In genomic region chr16:58499615-58500328, GRCh38 we compare ENCODE assay signal across 8 cellular contexts. TPM values are rescaled to one million over a fixed set of nuclear protein-coding genes. Genes with fewer than 3 reads are reported as not detected.
DNase-seq lines count a peak whose midpoint lies in the region; ATAC-seq and TF ChIP-seq lines count a peak whose summit lies in the region.

NDRG4 (plus strand) TSS chr16:58500143; CDS start chr16:58500249, 106 bp downstream.

- BruUV-seq in mammary epithelial cell (replicated peaks; lab: Mats Ljungman, UMichigan), result no TSS peak

- H3K27me3 ChIP-seq in AG04450 (ENCODE audit: control insufficient read depth, insufficient read depth, low read length) (no peaks in the 10 kb centered on the region), Peyer's patch (peaks cover 0 to 9% of the 10 kb centered on the region in 2 donors), mammary epithelial cell (ENCODE audit: insufficient read depth, low read length) (no peaks in the 10 kb centered on the region)

- in situ Hi-C loops in mammary epithelial cell (cut with MboI; ENCODE audit: low sequenced_read_pairs in 2 of 2), result loop anchor here in 1 of 2 donors (25.0 kb wide), 1 partner anchor 487 kb away; the partner anchor contains the start of genes USB1 and ZNF319

- POLR2A ChIA-PET in AG04450 (lab: Yijun Ruan, JAX), result interaction anchor here (0.6 to 1.2 kb wide), 6 partner anchors 9 to 247 kb away, joined by 3 to 4 read pairs (median 3); partner anchors contain the start of gene SETD6

- H4K20me1 ChIP-seq in mammary epithelial cell (ENCODE audit: insufficient read depth, low read length), result no peaks in the 10 kb centered on the region

- DNase-seq in AG04450 (ENCODE audit: low read depth, low spot score) (peak; percentile 84), HPDE6-E6E7 (ENCODE audit: extremely low spot score) (peak; percentile 84), Peyer's patch (peak; percentile 31 to 58 (median 58)), mammary epithelial cell (peak; percentile 64), iPS DF 19.7 (ENCODE audit: low read depth, low spot score) (peak; percentile 78), retina (peak; percentile 92), NOMO-1 treated with DMSO at 0.1 percent for 48 hours (lab: John Stamatoyannopoulos, UW; ENCODE audit: unreplicated experiment) (no peak)

- ATAC-seq in GM18858 (IDR thresholded peaks at IDR 0.05; ENCODE audit: unreplicated experiment), result peak; percentile 50

- no peak within 1 kb of the TSS for H3K4me2 ChIP-seq in mammary epithelial cell (ENCODE audit: insufficient read depth, low read depth, low read length)

- H3K27ac ChIP-seq in AG04450 (ENCODE audit: low read depth, low read length) (peak within 1 kb of the TSS; percentile 31), Peyer's patch (no peak within 1 kb of the TSS), mammary epithelial cell (ENCODE audit: insufficient read depth, low read depth, low read length) (no peak within 1 kb of the TSS)

- H2AFZ ChIP-seq in mammary epithelial cell (ENCODE audit: low read depth, low read length), result peak within 1 kb of the TSS; percentile 29

- no peak for TF ChIP-seq POLR2A in Peyer's patch (IDR thresholded peaks at IDR 0.05)

- CTCF ChIA-PET in AG04450 (lab: Charles Lee), result interaction anchor here (0.6 to 1.5 kb wide), 3 partner anchors 12 to 1432 kb away, joined by 4 to 7 read pairs (median 6); no protein-coding TSS in a partner anchor
- CTCF ChIA-PET in mammary epithelial cell (lab: Charles Lee; ENCODE audit: low non-redundant PET), result interaction anchor here (0.9 kb wide), 1 partner anchor 161 kb away, joined by 4 read pairs; no protein-coding TSS in a partner anchor

- H3K36me3 ChIP-seq in Peyer's patch (no peaks in the 10 kb centered on the region), mammary epithelial cell (ENCODE audit: insufficient read depth, low read length) (no peaks in the 10 kb centered on the region)

- H3K4me3 ChIP-seq in AG04450 (ENCODE audit: low read depth, low read length), result peak within 1 kb of the TSS; percentile 72
- H3K4me3 ChIP-seq in Peyer's patch, result peak within 1 kb of the TSS; percentile 29 to 51 (median 32)
- no peak within 1 kb of the TSS for H3K4me3 ChIP-seq in mammary epithelial cell (replicated peaks in 1 of 3; ENCODE audit: insufficient read depth in 1 of 3, low read depth in 2 of 3, low read length in 3 of 3)

- no peak for TF ChIP-seq CTCF in AG04450 (IDR thresholded peaks at IDR 0.05; ENCODE audit: low read depth, low read length)
- TF ChIP-seq CTCF in Peyer's patch (IDR thresholded peaks at IDR 0.05), result no peak
- no peak for TF ChIP-seq CTCF in mammary epithelial cell (conservative IDR thresholded peaks at IDR 0.05 in 1 of 2, IDR thresholded peaks at IDR 0.05 in 1 of 2; ENCODE audit: extremely low read depth in 1 of 2, insufficient read depth in 1 of 2, low read depth in 1 of 2, low read length in 2 of 2)

- H3K79me2 ChIP-seq in mammary epithelial cell (ENCODE audit: insufficient read depth, low read length), result no peaks in the 10 kb centered on the region

- peaks cover 0 to 20% (median 12%) of the 10 kb centered on the region in 4 donors for H3K4me1 ChIP-seq in Peyer's patch
- H3K4me1 ChIP-seq in mammary epithelial cell (ENCODE audit: insufficient read depth, low read length), result peaks cover 7% of the 10 kb centered on the region

- dilution Hi-C loops in mammary epithelial cell (cut with HindIII; ENCODE audit: low sequenced_read_pairs), result no loop called here

- no peak within 1 kb of the TSS for H3K9ac ChIP-seq in mammary epithelial cell (ENCODE audit: insufficient read depth, low read length)

- H3K9me3 ChIP-seq in AG04450 (ENCODE audit: control insufficient read depth, insufficient read depth, low read length) (no peaks in the 10 kb centered on the region; the same call in 1 of the 2 replicates), Peyer's patch (no peaks in the 10 kb centered on the region), mammary epithelial cell (replicated peaks; ENCODE audit: insufficient read depth, low read length) (no peaks in the 10 kb centered on the region)

- intact Hi-C loops in mammary epithelial cell (cut with micrococcal nuclease), result loop anchor here (5.0 kb wide), 1 partner anchor 258 kb away; no protein-coding TSS in a partner anchor

- 74% methylated on average over 5 of the region's 23 CpGs for WGBS in mammary epithelial cell (ENCODE audit: low coverage, missing lambda C conversion rate)

RNA-seq across cellular contexts. Expression of gene NDRG4, which starts in this region (rescaled TPM):
- polyA plus RNA-seq in AG04450 (2011; rRNA removed) (24.3 and 29.0 TPM in 2 replicates), mammary epithelial cell (0.44 TPM)
- polyA minus RNA-seq in AG04450 (2011; rRNA and poly(A)+ RNA removed), result 36.1 and 61.6 TPM in 2 replicates
- total RNA-seq in Peyer's patch (1 to 10 TPM in 3 of 4 donors, not detected in 1; 2.1 to 7.1 (median 4.9) TPM), mammary epithelial cell (1 to 10 TPM; 3.8 to 5.0 TPM)
- not detected for polyA minus RNA-seq in mammary epithelial cell

Comparison
In these comparisons a context has a peak if more than half of its experiments do, and no peak if none do; other contexts are left out.
1. RNA of gene NDRG4 (polyA plus RNA-seq): 24.3 to 29.0 TPM in AG04450; 0.44 TPM in mammary epithelial cell (single experiment); every median in the first group is over 10 times any median in the second.
2. H3K4me3 ChIP-seq: peak in AG04450 (single experiment) and Peyer's patch (4 of 4); none in mammary epithelial cell (0 of 3).